In genomic region chr2:237299897-237300296, GRCh38 we compare ENCODE assay signal across 11 cellular contexts.
DNase-seq lines count a peak whose midpoint lies in the region; ATAC-seq and TF ChIP-seq lines count a peak whose summit lies in the region.
"Had no signal": no experiment of that assay in that cellular context is flagged by ENCODE, and none has a peak within 500 bp of the region (broad histone marks: within the 10 kb centered on the region; RNA-seq: fewer than 3 reads in every experiment).

No MANE protein-coding gene starts in this region.

- no peaks in the 10 kb centered on the region for H3K36me3 ChIP-seq in testis (ENCODE audit: low read depth, missing control alignments)

- H3K4me1 Mint-ChIP-seq in osteocyte (ENCODE audit: unreplicated experiment), result peaks cover 36% of the 10 kb centered on the region
- H3K4me1 Mint-ChIP-seq in activated CD8-positive, alpha-beta memory T cell treated with anti-CD3 and anti-CD28 coated beads, Interleukin-2, amount 10 ng/mL, durations not matched to agents 7 days and 5 days, result no peaks in the 10 kb centered on the region

- H3K4me3 ChIP-seq in choroid plexus epithelial cell (ENCODE audit: low read depth, low read length) (no peak overlapping the region), testis (no peak overlapping the region)

- no peak overlapping the region for H3K27ac ChIP-seq in testis
- H3K27ac ChIP-seq: VCaP had no signal

- DNase-seq in COLO829 (ENCODE audit: low spot score) (peak; percentile 23), NCI-H2171 (lab: John Stamatoyannopoulos, UW) (peak; percentile 56), choroid plexus epithelial cell (ENCODE audit: low read depth) (peak; percentile 96), osteocyte (ENCODE audit: extremely low spot score, unreplicated experiment) (no peak), testis (no peak)
- DNase-seq in activated CD8-positive, alpha-beta memory T cell treated with anti-CD3 and anti-CD28 coated beads, Interleukin-2, amount 10 ng/mL, durations not matched to agents 7 days and 5 days, result no peak
- no peak for DNase-seq in stimulated activated CD4-positive, alpha-beta T cell treated with anti-CD3 and anti-CD28 coated beads, Interleukin-1b, Interleukin-23, amount 100 ng/mL, for 48 hours
- no peak for DNase-seq in activated CD4-positive, alpha-beta T cell treated with anti-CD3 and anti-CD28 coated beads, Interleukin-2, amount 50 U/mL, for 48 hours
- DNase-seq: COR-L47; NK-92 treated with Interleukin-12 subunit alpha and Interleukin-12 subunit beta, amount 100 ng/mL, for 24 hours had no signal

- no peak overlapping the region for H3K4me3 Mint-ChIP-seq in osteocyte (ENCODE audit: unreplicated experiment)
- no peak overlapping the region for H3K4me3 Mint-ChIP-seq in activated CD8-positive, alpha-beta memory T cell treated with anti-CD3 and anti-CD28 coated beads, Interleukin-2, amount 10 ng/mL, durations not matched to agents 7 days and 5 days

- CTCF ChIA-PET in activated CD8-positive, alpha-beta memory T cell treated with anti-CD3 and anti-CD28 coated beads, Interleukin-2, amount 10 ng/mL, durations not matched to agents 7 days and 5 days (lab: Charles Lee), result no interaction called here

- H3K9me3 ChIP-seq in testis, result no peaks in the 10 kb centered on the region

- 77 to 86% methylated on average over 3 of the region's 3 CpGs for WGBS in testis, 2 donors

- intact Hi-C loops in testis (cut with DNase I; ENCODE audit: low total_unique reads), result loop anchor here (10.0 kb wide), 1 partner anchor 115 kb away; the partner anchor contains the start of gene COL6A3

- TF ChIP-seq CTCF in choroid plexus epithelial cell (conservative IDR thresholded peaks at IDR 0.05; ENCODE audit: low read depth, low read length) (no peak), osteocyte (IDR thresholded peaks at IDR 0.05) (no peak), testis (IDR thresholded peaks at IDR 0.05) (no peak)

- H3K27me3 ChIP-seq in testis, result no peaks in the 10 kb centered on the region

- no peak for ATAC-seq in activated CD8-positive, alpha-beta memory T cell treated with anti-CD3 and anti-CD28 coated beads, Interleukin-2, amount 10 ng/mL, durations not matched to agents 7 days and 5 days

- no peak for TF ChIP-seq POLR2A in testis (IDR thresholded peaks at IDR 0.05)

- peak overlapping the region; percentile 50 for H3K27ac Mint-ChIP-seq in osteocyte (ENCODE audit: unreplicated experiment)
- no peak overlapping the region for H3K27ac Mint-ChIP-seq in activated CD8-positive, alpha-beta memory T cell treated with anti-CD3 and anti-CD28 coated beads, Interleukin-2, amount 10 ng/mL, durations not matched to agents 7 days and 5 days

- H3K27me3 Mint-ChIP-seq in osteocyte (ENCODE audit: unreplicated experiment), result no peaks in the 10 kb centered on the region
- H3K27me3 Mint-ChIP-seq in activated CD8-positive, alpha-beta memory T cell treated with anti-CD3 and anti-CD28 coated beads, Interleukin-2, amount 10 ng/mL, durations not matched to agents 7 days and 5 days, result peaks cover 14% of the 10 kb centered on the region

- peaks cover 3% of the 10 kb centered on the region for H3K36me3 Mint-ChIP-seq in osteocyte (ENCODE audit: unreplicated experiment)
- no peaks in the 10 kb centered on the region for H3K36me3 Mint-ChIP-seq in activated CD8-positive, alpha-beta memory T cell treated with anti-CD3 and anti-CD28 coated beads, Interleukin-2, amount 10 ng/mL, durations not matched to agents 7 days and 5 days

- peaks cover 14% of the 10 kb centered on the region for H3K9me3 Mint-ChIP-seq in osteocyte (ENCODE audit: unreplicated experiment)
- peaks cover 9% of the 10 kb centered on the region for H3K9me3 Mint-ChIP-seq in activated CD8-positive, alpha-beta memory T cell treated with anti-CD3 and anti-CD28 coated beads, Interleukin-2, amount 10 ng/mL, durations not matched to agents 7 days and 5 days (ENCODE audit: low read depth)

- peaks cover 4% of the 10 kb centered on the region for H3K4me1 ChIP-seq in testis

Comparison
In these comparisons a context has a peak if more than half of its experiments do, and no peak if none do; other contexts are left out.
1. DNase-seq: peak in COLO829 (single experiment), NCI-H2171 (single experiment) and choroid plexus epithelial cell (single experiment); none in osteocyte (single experiment), testis (single experiment), activated CD8-positive, alpha-beta memory T cell treated with anti-CD3 and anti-CD28 coated beads, Interleukin-2, amount 10 ng/mL, durations not matched to agents 7 days and 5 days (single experiment), stimulated activated CD4-positive, alpha-beta T cell treated with anti-CD3 and anti-CD28 coated beads, Interleukin-1b, Interleukin-23, amount 100 ng/mL, for 48 hours (single experiment) and activated CD4-positive, alpha-beta T cell treated with anti-CD3 and anti-CD28 coated beads, Interleukin-2, amount 50 U/mL, for 48 hours (0 of 2).